In the genomic region with DNA sequence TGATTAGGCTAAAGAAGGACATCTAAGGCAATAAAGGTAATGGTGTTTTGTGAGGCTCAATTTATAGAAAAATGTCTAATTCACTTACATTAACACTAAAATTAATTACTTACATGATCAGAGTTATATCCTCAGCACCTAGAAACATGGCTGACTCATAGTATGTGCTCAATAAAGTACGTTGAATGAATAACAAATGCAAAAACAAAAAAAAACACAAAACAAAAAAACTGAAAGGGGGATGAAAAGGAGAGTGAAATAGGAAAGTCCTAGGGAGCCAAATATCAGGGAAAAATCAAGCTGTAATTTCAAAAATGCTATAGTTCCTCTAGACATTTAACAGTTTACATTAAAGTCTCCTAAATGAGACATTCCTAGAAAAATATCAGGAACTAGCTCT, we compare ENCODE assay signal across 20 cellular contexts. TPM values are rescaled to one million over a fixed set of nuclear protein-coding genes. Genes with fewer than 3 reads are reported as not detected.
A peak's percentile ranks its signal among the peaks of the same experiment; 100 is the strongest.
DNase-seq lines count a peak whose midpoint lies in the region; ATAC-seq, FAIRE-seq and TF ChIP-seq lines count a peak whose summit lies in the region.
"Had no signal": no experiment of that assay in that cellular context is flagged by ENCODE, and none has a peak within 500 bp of the region (broad histone marks: within the 10 kb centered on the region; RNA-seq: fewer than 3 reads in every experiment).

No MANE protein-coding gene starts in this region.

- H3K9me3 ChIP-seq in A549 (no peaks in the 10 kb centered on the region), T-helper 17 cell (ENCODE audit: control insufficient read depth, low read length, poor library complexity, severe bottlenecking) (no peaks in the 10 kb centered on the region), smooth muscle cell (replicated peaks; ENCODE audit: low read depth) (no peaks in the 10 kb centered on the region), heart right ventricle (no peaks in the 10 kb centered on the region), neural progenitor cell (ENCODE audit: low read depth) (no peaks in the 10 kb centered on the region)
- H3K9me3 ChIP-seq: HAP-1 had no signal

- TF ChIP-seq CTCF in A549 (IDR thresholded peaks at IDR 0.05) (no peak), smooth muscle cell (IDR thresholded peaks at IDR 0.05; ENCODE audit: borderline replicate concordance, insufficient read depth, poor library complexity, severe bottlenecking) (no peak), heart right ventricle (IDR thresholded peaks at IDR 0.05) (no peak), neural progenitor cell (IDR thresholded peaks at IDR 0.05) (no peak)

- H3K4me1 ChIP-seq in A549 (no peaks in the 10 kb centered on the region), smooth muscle cell (ENCODE audit: low read depth) (no peaks in the 10 kb centered on the region), heart right ventricle (peaks cover 0 to 6% (median 0%) of the 10 kb centered on the region in 9 donors), neural progenitor cell (no peaks in the 10 kb centered on the region)
- H3K4me1 ChIP-seq: HAP-1 had no signal

- no peaks in the 10 kb centered on the region for H3F3A ChIP-seq in smooth muscle cell (ENCODE audit: low read depth)
- H3F3A ChIP-seq in neural progenitor cell (ENCODE audit: low read depth) = no peaks in the 10 kb centered on the region

- intact Hi-C loops in heart right ventricle (cut with DNase I) = no loop called here

- FAIRE-seq in A549 (lab: Jason Lieb, UNC) = peak; percentile 28
- peak; percentile 5 for FAIRE-seq in colon (lab: Jason Lieb, UNC)
- FAIRE-seq: GM12891, GM18507, H54 had no signal

- H3K27ac ChIP-seq in A549 (no peak overlapping the region), smooth muscle cell (ENCODE audit: low read depth) (peak overlapping the region; percentile 43), heart right ventricle (no peak overlapping the region), neural progenitor cell (no peak overlapping the region)

- H3K9me3 Mint-ChIP-seq in neural progenitor cell = no peaks in the 10 kb centered on the region
- H3K9me3 Mint-ChIP-seq: CD4-positive, alpha-beta memory T cell had no signal

- no peak for TF ChIP-seq RAD21 in A549 (conservative IDR thresholded peaks at IDR 0.05 in 1 of 2, IDR thresholded peaks at IDR 0.05 in 1 of 2)

- POLR2A ChIA-PET in A549 (lab: Yijun Ruan, JAX) = no interaction called here

- H4K20me1 ChIP-seq in smooth muscle cell (ENCODE audit: low read depth) (no peaks in the 10 kb centered on the region), neural progenitor cell (ENCODE audit: low read depth) (no peaks in the 10 kb centered on the region)

- H3K79me2 ChIP-seq in smooth muscle cell (ENCODE audit: low read depth) = no peaks in the 10 kb centered on the region
- no peaks in the 10 kb centered on the region for H3K79me2 ChIP-seq in neural progenitor cell (ENCODE audit: low read depth)

- CTCF ChIA-PET in A549 (lab: Yijun Ruan, JAX) = no interaction called here

- no peak for TF ChIP-seq POLR2A in A549 (IDR thresholded peaks at IDR 0.05; ENCODE audit: low read length)

- H3K36me3 ChIP-seq in smooth muscle cell (ENCODE audit: low read depth) = no peaks in the 10 kb centered on the region
- H3K36me3 ChIP-seq in heart right ventricle = no peaks in the 10 kb centered on the region
- no peaks in the 10 kb centered on the region for H3K36me3 ChIP-seq in neural progenitor cell
- H3K36me3 ChIP-seq: HAP-1 had no signal

- DNase-seq in A549 (ENCODE audit: low read depth in 1 of 2, low spot score in 1 of 2) (no peak), T-helper 17 cell (no peak), smooth muscle cell (lab: John Stamatoyannopoulos, UW; ENCODE audit: unreplicated experiment) (no peak), heart right ventricle (no peak), T-helper 1 cell (no peak), neural progenitor cell (ENCODE audit: low spot score) (no peak)
- DNase-seq: 8988T; C1 segment of cervical spinal cord; Calu3; CD4-positive, alpha-beta memory T cell; COR-L47; DMS53; DMS79 treated with DMSO at 0.1 percent for 48 hours; GF-D8; GOT3 had no signal

- H3K36me3 Mint-ChIP-seq in T-helper 17 cell (ENCODE audit: low read depth) (no peaks in the 10 kb centered on the region), neural progenitor cell (no peaks in the 10 kb centered on the region)
- H3K36me3 Mint-ChIP-seq: CD4-positive, alpha-beta memory T cell had no signal

- no peak overlapping the region for H3K4me2 ChIP-seq in A549
- H3K4me2 ChIP-seq in smooth muscle cell = no peak overlapping the region
- H3K4me2 ChIP-seq in neural progenitor cell = no peak overlapping the region

- no peaks in the 10 kb centered on the region for H3K27me3 ChIP-seq in smooth muscle cell (ENCODE audit: low read depth)
- peaks cover 0 to 39% (median 0%) of the 10 kb centered on the region in 7 donors for H3K27me3 ChIP-seq in heart right ventricle
- no peaks in the 10 kb centered on the region for H3K27me3 ChIP-seq in neural progenitor cell

- H3K4me3 Mint-ChIP-seq in T-helper 17 cell = no peak overlapping the region
- no peak overlapping the region for H3K4me3 Mint-ChIP-seq in neural progenitor cell
- H3K4me3 Mint-ChIP-seq: CD4-positive, alpha-beta memory T cell had no signal

- H3K4me3 ChIP-seq in A549 = no peak overlapping the region
- H3K4me3 ChIP-seq in smooth muscle cell = no peak overlapping the region
- H3K4me3 ChIP-seq in heart right ventricle = no peak overlapping the region
- no peak overlapping the region for H3K4me3 ChIP-seq in neural progenitor cell
- H3K4me3 ChIP-seq: HAP-1 had no signal

- H3K27ac Mint-ChIP-seq in T-helper 17 cell (peak overlapping the region; percentile 51), neural progenitor cell (no peak overlapping the region)
- H3K27ac Mint-ChIP-seq: CD4-positive, alpha-beta memory T cell had no signal

- H3K27me3 Mint-ChIP-seq in T-helper 17 cell (no peaks in the 10 kb centered on the region), neural progenitor cell (ENCODE audit: insufficient read depth, low read depth) (no peaks in the 10 kb centered on the region)
- H3K27me3 Mint-ChIP-seq: CD4-positive, alpha-beta memory T cell had no signal

- no peak for TF ChIP-seq EP300 in A549 (IDR thresholded peaks at IDR 0.05)

- H3K4me1 Mint-ChIP-seq in T-helper 17 cell (peaks cover 9% of the 10 kb centered on the region), neural progenitor cell (peaks cover 4% of the 10 kb centered on the region)

- ATAC-seq in A549 = no peak
- no peak for ATAC-seq in T-helper 17 cell
- no peak for ATAC-seq in heart right ventricle

- WGBS in A549 (ENCODE audit: missing lambda C conversion rate) = 0% methylated on average over 1 of the region's 1 CpG
- WGBS in smooth muscle cell (ENCODE audit: low lambda C conversion rate) = 57% methylated on average over 1 of the region's 1 CpG
- 91 to 94% methylated on average over 1 of the region's 1 CpG for WGBS in heart right ventricle, 2 donors

- H3K9ac ChIP-seq in smooth muscle cell (ENCODE audit: low read depth) (no peak overlapping the region), neural progenitor cell (no peak overlapping the region)

- H2AFZ ChIP-seq in smooth muscle cell (ENCODE audit: low read depth) (no peak overlapping the region), neural progenitor cell (replicated peaks) (no peak overlapping the region)

TF ChIP-seq in A549, 52 proteins besides CTCF, POLR2A, EP300 and RAD21 (continues in another document):
- TF ChIP-seq EHMT2 (IDR thresholded peaks at IDR 0.05; ENCODE audit: low read depth) = no peak
- TF ChIP-seq, protein P1, sequence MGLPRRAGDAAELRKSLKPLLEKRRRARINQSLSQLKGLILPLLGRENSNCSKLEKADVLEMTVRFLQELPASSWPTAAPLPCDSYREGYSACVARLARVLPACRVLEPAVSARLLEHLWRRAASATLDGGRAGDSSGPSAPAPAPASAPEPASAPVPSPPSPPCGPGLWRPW (IDR thresholded peaks at IDR 0.05) = no peak
- TF ChIP-seq CHD2 (IDR thresholded peaks at IDR 0.05; ENCODE audit: low read length, partially characterized antibody) = no peak
- no peak for TF ChIP-seq SMC3 (IDR thresholded peaks at IDR 0.05)
- TF ChIP-seq KDM5A (IDR thresholded peaks at IDR 0.05) = no peak
- TF ChIP-seq BHLHE40 (IDR thresholded peaks at IDR 0.05; ENCODE audit: low read depth, low read length) = no peak
- TF ChIP-seq TFCP2L1 (CRISPR knock-in tag; IDR thresholded peaks at IDR 0.05) = no peak
- TF ChIP-seq GATA3 (IDR thresholded peaks at IDR 0.05; ENCODE audit: borderline replicate concordance) = no peak
- no peak for TF ChIP-seq MAFK (IDR thresholded peaks at IDR 0.05; ENCODE audit: partially characterized antibody)
- TF ChIP-seq FOXS1 (CRISPR knock-in tag; IDR thresholded peaks at IDR 0.05) = no peak

RNA-seq across cellular contexts. Expression of gene MBNL3, which starts 18.7 kb away (rescaled TPM):
- not detected in 2 replicates for polyA plus RNA-seq in A549 (2011; rRNA removed)
- polyA plus RNA-seq in A549 (2012; cell fraction: cytosol; rRNA removed) = not detected in 2 replicates
- polyA plus RNA-seq in A549 (2012; cell fraction: nucleus; rRNA removed) = not detected in 2 replicates
- not detected in 3 replicates for polyA plus RNA-seq in A549 (2017; fragmentation: RNase III; extraction: RNeasy Plus Mini Kit Qiagen cat#74134 plus additional on column Dnase treatment)
- polyA minus RNA-seq in A549 (2011; rRNA and poly(A)+ RNA removed) = not detected in 2 replicates
- total RNA-seq in T-helper 17 cell = 10 to 100 TPM; 32.5 to 34.1 TPM
- total RNA-seq in smooth muscle cell = 49.0 and 72.9 TPM in 2 replicates
- 11.6 and 15.7 TPM in 2 replicates for polyA plus RNA-seq in smooth muscle cell
- 10 to 100 TPM in 2 of 10 donors, 1 to 10 TPM in 8; 3.1 to 41.9 (median 6.1) TPM for total RNA-seq in heart right ventricle
- polyA plus RNA-seq in heart right ventricle = 1 to 10 TPM in 1 of 2 donors, under 1 TPM in 1; 0.51 to 2.0 TPM
- total RNA-seq in neural progenitor cell (ENCODE audit: low replicate concordance) = 2.4 and 3.4 TPM in 2 replicates
